Comparison of ENCODE assay signal across 11 cellular contexts in genomic region chr17:13346081-13346533, GRCh38.
A peak's percentile ranks its signal among the peaks of the same experiment; 100 is the strongest.
DNase-seq lines count a peak whose midpoint lies in the region; ATAC-seq and TF ChIP-seq lines count a peak whose summit lies in the region.
"Had no signal": no experiment of that assay in that cellular context is flagged by ENCODE, and none has a peak within 500 bp of the region (broad histone marks: within the 10 kb centered on the region; RNA-seq: fewer than 3 reads in every experiment).

No MANE protein-coding gene starts in this region.

- H3K9me3 Mint-ChIP-seq in activated CD8-positive, alpha-beta T cell treated with anti-CD3 and anti-CD28 coated beads for 36 hours, result no peaks in the 10 kb centered on the region
- H3K9me3 Mint-ChIP-seq in activated CD8-positive, alpha-beta T cell treated with anti-CD3 and anti-CD28 coated beads, Interleukin-2, amount 10 ng/mL, durations not matched to agents 7 days and 5 days (ENCODE audit: insufficient read depth), result no peaks in the 10 kb centered on the region
- peaks cover 7% of the 10 kb centered on the region for H3K9me3 Mint-ChIP-seq in stimulated activated naive CD8-positive, alpha-beta T cell treated with anti-CD3 and anti-CD28 coated beads, Interleukin-15, Interleukin-2, amounts not matched to agents 100 ng/mL and 50 ng/mL, for 24 hours

- POLR2A ChIA-PET in activated CD8-positive, alpha-beta T cell treated with anti-CD3 and anti-CD28 coated beads for 36 hours (lab: Charles Lee), result no interaction called here
- POLR2A ChIA-PET in activated CD8-positive, alpha-beta T cell treated with anti-CD3 and anti-CD28 coated beads, Interleukin-2, amount 10 ng/mL, durations not matched to agents 7 days and 5 days (lab: Charles Lee), result no interaction called here
- POLR2A ChIA-PET in SK-N-SH (lab: Yijun Ruan, JAX), result no interaction called here

- H3K27ac ChIP-seq in SK-N-SH (ENCODE audit: low read depth in 2 of 2, low read length in 1 of 2), result peak overlapping the region in 1 of 2 experiments; percentile 100; a peak in 2 of 4 replicates
- H3K27ac ChIP-seq: coronary artery, spleen had no signal

- H3K36me3 ChIP-seq in SK-N-SH (replicated peaks in 1 of 2; ENCODE audit: control insufficient read depth in 1 of 2, insufficient read depth in 2 of 2, low read length in 1 of 2), result no peaks in the 10 kb centered on the region
- H3K36me3 ChIP-seq: spleen had no signal

- TF ChIP-seq EP300 in SK-N-SH (IDR thresholded peaks at IDR 0.05; ENCODE audit: borderline replicate concordance in 1 of 2, low read depth in 1 of 2, low read length in 1 of 2), result peak in 1 of 2 experiments; percentile 58; a peak in 1 of 4 replicates

- peak overlapping the region; percentile 67 for H3K4me2 ChIP-seq in SK-N-SH

- H3K27me3 ChIP-seq in SK-N-SH (ENCODE audit: insufficient read depth), result no peaks in the 10 kb centered on the region
- H3K27me3 ChIP-seq: spleen had no signal

- H3K9me2 ChIP-seq in SK-N-SH, result no peaks in the 10 kb centered on the region

- no peaks in the 10 kb centered on the region for H3K27me3 Mint-ChIP-seq in activated CD8-positive, alpha-beta T cell treated with anti-CD3 and anti-CD28 coated beads for 36 hours
- no peaks in the 10 kb centered on the region for H3K27me3 Mint-ChIP-seq in activated CD8-positive, alpha-beta T cell treated with anti-CD3 and anti-CD28 coated beads, Interleukin-2, amount 10 ng/mL, durations not matched to agents 7 days and 5 days (ENCODE audit: low read depth)
- peaks cover under 1% of the 10 kb centered on the region for H3K27me3 Mint-ChIP-seq in stimulated activated naive CD8-positive, alpha-beta T cell treated with anti-CD3 and anti-CD28 coated beads, Interleukin-15, Interleukin-2, amounts not matched to agents 100 ng/mL and 50 ng/mL, for 24 hours

- no peaks in the 10 kb centered on the region for H3K9me3 ChIP-seq in SK-N-SH

- H2AFZ ChIP-seq in SK-N-SH (ENCODE audit: low read depth), result peak overlapping the region; percentile 31; the same call in 1 of the 2 replicates

- peak overlapping the region; percentile 81 for H3K9ac ChIP-seq in SK-N-SH

- 51% methylated on average over 2 of the region's 2 CpGs for WGBS in SK-N-SH (ENCODE audit: low lambda C conversion rate)

- no peak overlapping the region for H3K4me3 ChIP-seq in SK-N-SH (ENCODE audit: low read depth in 2 of 2, low read length in 1 of 2)
- H3K4me3 ChIP-seq: coronary artery, spleen had no signal

- intact Hi-C loops in activated CD8-positive, alpha-beta T cell treated with anti-CD3 and anti-CD28 coated beads for 36 hours (cut with micrococcal nuclease), result no loop called here

- H3K4me1 Mint-ChIP-seq in activated CD8-positive, alpha-beta T cell treated with anti-CD3 and anti-CD28 coated beads for 36 hours (ENCODE audit: low read depth), result peaks cover 7% of the 10 kb centered on the region
- H3K4me1 Mint-ChIP-seq in activated CD8-positive, alpha-beta T cell treated with anti-CD3 and anti-CD28 coated beads, Interleukin-2, amount 10 ng/mL, durations not matched to agents 7 days and 5 days (ENCODE audit: low read depth), result no peaks in the 10 kb centered on the region
- H3K4me1 Mint-ChIP-seq in stimulated activated naive CD8-positive, alpha-beta T cell treated with anti-CD3 and anti-CD28 coated beads, Interleukin-15, Interleukin-2, amounts not matched to agents 100 ng/mL and 50 ng/mL, for 24 hours (ENCODE audit: low read depth), result peaks cover 17% of the 10 kb centered on the region

- no peak overlapping the region for H3K27ac Mint-ChIP-seq in activated CD8-positive, alpha-beta T cell treated with anti-CD3 and anti-CD28 coated beads for 36 hours
- no peak overlapping the region for H3K27ac Mint-ChIP-seq in activated CD8-positive, alpha-beta T cell treated with anti-CD3 and anti-CD28 coated beads, Interleukin-2, amount 10 ng/mL, durations not matched to agents 7 days and 5 days
- H3K27ac Mint-ChIP-seq in stimulated activated naive CD8-positive, alpha-beta T cell treated with anti-CD3 and anti-CD28 coated beads, Interleukin-15, Interleukin-2, amounts not matched to agents 100 ng/mL and 50 ng/mL, for 24 hours, result peak overlapping the region; percentile 10

- no peaks in the 10 kb centered on the region for H3K36me3 Mint-ChIP-seq in activated CD8-positive, alpha-beta T cell treated with anti-CD3 and anti-CD28 coated beads for 36 hours (ENCODE audit: low read depth)
- H3K36me3 Mint-ChIP-seq in activated CD8-positive, alpha-beta T cell treated with anti-CD3 and anti-CD28 coated beads, Interleukin-2, amount 10 ng/mL, durations not matched to agents 7 days and 5 days (ENCODE audit: low read depth), result no peaks in the 10 kb centered on the region
- no peaks in the 10 kb centered on the region for H3K36me3 Mint-ChIP-seq in stimulated activated naive CD8-positive, alpha-beta T cell treated with anti-CD3 and anti-CD28 coated beads, Interleukin-15, Interleukin-2, amounts not matched to agents 100 ng/mL and 50 ng/mL, for 24 hours (ENCODE audit: low read depth)

- no peak overlapping the region for H3K4me3 Mint-ChIP-seq in activated CD8-positive, alpha-beta T cell treated with anti-CD3 and anti-CD28 coated beads for 36 hours
- no peak overlapping the region for H3K4me3 Mint-ChIP-seq in activated CD8-positive, alpha-beta T cell treated with anti-CD3 and anti-CD28 coated beads, Interleukin-2, amount 10 ng/mL, durations not matched to agents 7 days and 5 days
- H3K4me3 Mint-ChIP-seq in stimulated activated naive CD8-positive, alpha-beta T cell treated with anti-CD3 and anti-CD28 coated beads, Interleukin-15, Interleukin-2, amounts not matched to agents 100 ng/mL and 50 ng/mL, for 24 hours, result no peak overlapping the region

- CTCF ChIA-PET in activated CD8-positive, alpha-beta T cell treated with anti-CD3 and anti-CD28 coated beads for 36 hours (lab: Charles Lee), result no interaction called here
- CTCF ChIA-PET in activated CD8-positive, alpha-beta T cell treated with anti-CD3 and anti-CD28 coated beads, Interleukin-2, amount 10 ng/mL, durations not matched to agents 7 days and 5 days (lab: Charles Lee), result no interaction called here
- CTCF ChIA-PET in SK-N-SH (lab: Yijun Ruan, JAX), result interaction anchor here (1.1 to 2.8 kb wide), 2 partner anchors 9 to 51 kb away, joined by 3 to 10 read pairs; no protein-coding TSS in a partner anchor

- TF ChIP-seq CTCF in activated CD8-positive, alpha-beta T cell treated with anti-CD3 and anti-CD28 coated beads for 36 hours (IDR thresholded peaks at IDR 0.05), result no peak
- no peak for TF ChIP-seq CTCF in SK-N-SH (IDR thresholded peaks at IDR 0.05)

- H3F3A ChIP-seq in SK-N-SH (replicated peaks; ENCODE audit: insufficient read depth), result peaks cover 59% of the 10 kb centered on the region

- peak; percentile 42 for ATAC-seq in activated CD8-positive, alpha-beta T cell treated with anti-CD3 and anti-CD28 coated beads for 36 hours
- no peak for ATAC-seq in activated CD8-positive, alpha-beta T cell treated with anti-CD3 and anti-CD28 coated beads, Interleukin-2, amount 10 ng/mL, durations not matched to agents 7 days and 5 days
- no peak for ATAC-seq in HG03135 (IDR thresholded peaks at IDR 0.05; ENCODE audit: unreplicated experiment)
- ATAC-seq: HepG2 had no signal

- H3K4me1 ChIP-seq in SK-N-SH (ENCODE audit: control insufficient read depth in 1 of 2, insufficient read depth in 2 of 2, low read depth in 1 of 2, low read length in 1 of 2), result peaks cover 8 to 27% of the 10 kb centered on the region in 2 experiments; a peak in 3 of 4 replicates
- H3K4me1 ChIP-seq: spleen had no signal

- no peak for DNase-seq in activated CD8-positive, alpha-beta T cell treated with anti-CD3 and anti-CD28 coated beads for 36 hours
- no peak for DNase-seq in activated CD8-positive, alpha-beta T cell treated with anti-CD3 and anti-CD28 coated beads, Interleukin-2, amount 10 ng/mL, durations not matched to agents 7 days and 5 days
- DNase-seq in SK-N-SH (no peak), foreskin melanocyte (peak; percentile 56), amniotic stem cell (lab: John Stamatoyannopoulos, UW) (no peak), GM19238 (ENCODE audit: insufficient read length, low spot score) (no peak)
- DNase-seq: spleen had no signal

- no peaks in the 10 kb centered on the region for H4K20me1 ChIP-seq in SK-N-SH (ENCODE audit: insufficient read depth)

- TF ChIP-seq RAD21 in SK-N-SH (IDR thresholded peaks at IDR 0.05; ENCODE audit: low read length), result no peak

- H3K79me2 ChIP-seq in SK-N-SH (ENCODE audit: insufficient read depth), result no peaks in the 10 kb centered on the region

TF ChIP-seq in SK-N-SH, 30 proteins besides CTCF, POLR2A, EP300 and RAD21 (continues in another document):
- TF ChIP-seq NRF1 (IDR thresholded peaks at IDR 0.05; ENCODE audit: low read depth, low read length), result no peak
- TF ChIP-seq GABPA (IDR thresholded peaks at IDR 0.05; ENCODE audit: low read depth), result no peak
- no peak for TF ChIP-seq TEAD4 (IDR thresholded peaks at IDR 0.05; ENCODE audit: borderline replicate concordance, insufficient read depth)
- TF ChIP-seq FOXM1 (IDR thresholded peaks at IDR 0.05; ENCODE audit: low read depth), result no peak
- TF ChIP-seq EZH2phosphoT487 (IDR thresholded peaks at IDR 0.05; ENCODE audit: borderline replicate concordance, low read depth), result no peak
- no peak for TF ChIP-seq MAX (IDR thresholded peaks at IDR 0.05; ENCODE audit: low read depth)
- TF ChIP-seq RFX5 (IDR thresholded peaks at IDR 0.05; ENCODE audit: low read length), result no peak
- no peak for TF ChIP-seq ELF1 (IDR thresholded peaks at IDR 0.05)
- TF ChIP-seq, protein P1, sequence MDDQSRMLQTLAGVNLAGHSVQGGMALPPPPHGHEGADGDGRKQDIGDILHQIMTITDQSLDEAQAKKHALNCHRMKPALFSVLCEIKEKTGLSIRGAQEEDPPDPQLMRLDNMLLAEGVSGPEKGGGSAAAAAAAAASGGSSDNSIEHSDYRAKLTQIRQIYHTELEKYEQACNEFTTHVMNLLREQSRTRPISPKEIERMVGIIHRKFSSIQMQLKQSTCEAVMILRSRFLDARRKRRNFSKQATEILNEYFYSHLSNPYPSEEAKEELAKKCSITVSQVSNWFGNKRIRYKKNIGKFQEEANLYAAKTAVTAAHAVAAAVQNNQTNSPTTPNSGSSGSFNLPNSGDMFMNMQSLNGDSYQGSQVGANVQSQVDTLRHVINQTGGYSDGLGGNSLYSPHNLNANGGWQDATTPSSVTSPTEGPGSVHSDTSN (IDR thresholded peaks at IDR 0.05), result peak; percentile 83
- TF ChIP-seq TCF12 (IDR thresholded peaks at IDR 0.05), result peak; percentile 57
- no peak for TF ChIP-seq USF2 (IDR thresholded peaks at IDR 0.05; ENCODE audit: borderline replicate concordance, low read depth, low read length)
